In genomic region chr16:69838417-69838990, GRCh38 we compare ENCODE assay signal across 18 cellular contexts.
DNase-seq lines count a peak whose midpoint lies in the region; ATAC-seq and TF ChIP-seq lines count a peak whose summit lies in the region.
"Had no signal": no experiment of that assay in that cellular context is flagged by ENCODE, and none has a peak within 500 bp of the region (broad histone marks: within the 10 kb centered on the region; RNA-seq: fewer than 3 reads in every experiment).

No MANE protein-coding gene starts in this region.

- peaks cover 9% of the 10 kb centered on the region for H3K36me3 Mint-ChIP-seq in activated naive CD8-positive, alpha-beta T cell treated with anti-CD3 and anti-CD28 coated beads, Interleukin-2, amount 50 U/mL, for 24 hours (ENCODE audit: low read depth)

- no peaks in the 10 kb centered on the region for H3K27me3 ChIP-seq in gastroesophageal sphincter
- no peaks in the 10 kb centered on the region for H3K27me3 ChIP-seq in mucosa of rectum (ENCODE audit: control insufficient read depth in 2 of 2, insufficient read depth in 2 of 2, low read length in 2 of 2)
- no peaks in the 10 kb centered on the region for H3K27me3 ChIP-seq in suprapubic skin
- H3K27me3 ChIP-seq: uterus had no signal

- no peaks in the 10 kb centered on the region for H3K27me3 Mint-ChIP-seq in activated naive CD8-positive, alpha-beta T cell treated with anti-CD3 and anti-CD28 coated beads, Interleukin-2, amount 50 U/mL, for 24 hours
- H3K27me3 Mint-ChIP-seq: activated CD4-positive, alpha-beta memory T cell treated with anti-CD3 and anti-CD28 coated beads, Interleukin-2, amount 10 ng/mL, durations not matched to agents 7 days and 5 days; activated T-helper 17 cell treated with anti-CD3 and anti-CD28 coated beads, Interleukin-2, amount 50 U/mL, for 72 hours; stimulated activated memory B cell treated with anti-CD40 and anti-IgM and Interleukin-4, amounts not matched to agents 10 μg/mL and 1 μg/mL and 100 μg/mL, for 72 hours had no signal

- peak overlapping the region in 1 of 2 donors; percentile 19 for H3K9ac ChIP-seq in mucosa of rectum (ENCODE audit: low read depth in 1 of 2, low read length in 2 of 2)

- H3K4me1 Mint-ChIP-seq in activated naive CD8-positive, alpha-beta T cell treated with anti-CD3 and anti-CD28 coated beads, Interleukin-2, amount 50 U/mL, for 24 hours, result no peaks in the 10 kb centered on the region
- H3K4me1 Mint-ChIP-seq: stimulated activated memory B cell treated with anti-CD40 and anti-IgM and Interleukin-4, amounts not matched to agents 10 μg/mL and 1 μg/mL and 100 μg/mL, for 72 hours had no signal

- no peak overlapping the region for H3K27ac Mint-ChIP-seq in activated naive CD8-positive, alpha-beta T cell treated with anti-CD3 and anti-CD28 coated beads, Interleukin-2, amount 50 U/mL, for 24 hours
- H3K27ac Mint-ChIP-seq: activated CD4-positive, alpha-beta memory T cell treated with anti-CD3 and anti-CD28 coated beads, Interleukin-2, amount 10 ng/mL, durations not matched to agents 7 days and 5 days had no signal

- H3K36me3 ChIP-seq in gastroesophageal sphincter, result peaks cover 0 to 17% of the 10 kb centered on the region in 2 donors
- peaks cover 5 to 10% of the 10 kb centered on the region in 2 donors for H3K36me3 ChIP-seq in mucosa of rectum (ENCODE audit: control insufficient read depth in 2 of 2, insufficient read depth in 2 of 2, low read length in 2 of 2)
- H3K36me3 ChIP-seq in suprapubic skin, result peaks cover 5% of the 10 kb centered on the region
- H3K36me3 ChIP-seq: HAP-1, uterus had no signal

- H3K9me3 ChIP-seq in gastroesophageal sphincter (no peaks in the 10 kb centered on the region), mucosa of rectum (ENCODE audit: control insufficient read depth in 2 of 2, low read length in 2 of 2) (no peaks in the 10 kb centered on the region), suprapubic skin (no peaks in the 10 kb centered on the region)
- H3K9me3 ChIP-seq: Caco-2, HAP-1, uterus had no signal

- peak; percentile 57 for ATAC-seq in gastroesophageal sphincter
- no peak for ATAC-seq in activated naive CD8-positive, alpha-beta T cell treated with anti-CD3 and anti-CD28 coated beads, Interleukin-2, amount 50 U/mL, for 24 hours
- no peak for ATAC-seq in HG03039 (IDR thresholded peaks at IDR 0.05; ENCODE audit: unreplicated experiment)
- ATAC-seq: activated T-helper 17 cell treated with anti-CD3 and anti-CD28 coated beads, Interleukin-2, amount 50 U/mL, for 72 hours; Panc1; stimulated activated memory B cell treated with anti-CD40 and anti-IgM and Interleukin-4, amounts not matched to agents 10 μg/mL and 1 μg/mL and 100 μg/mL, for 72 hours had no signal

- no peak overlapping the region for H3K4me3 Mint-ChIP-seq in activated naive CD8-positive, alpha-beta T cell treated with anti-CD3 and anti-CD28 coated beads, Interleukin-2, amount 50 U/mL, for 24 hours
- H3K4me3 Mint-ChIP-seq: activated CD4-positive, alpha-beta memory T cell treated with anti-CD3 and anti-CD28 coated beads, Interleukin-2, amount 10 ng/mL, durations not matched to agents 7 days and 5 days; activated T-helper 17 cell treated with anti-CD3 and anti-CD28 coated beads, Interleukin-2, amount 50 U/mL, for 72 hours; neural crest cell; stimulated activated memory B cell treated with anti-CD40 and anti-IgM and Interleukin-4, amounts not matched to agents 10 μg/mL and 1 μg/mL and 100 μg/mL, for 72 hours had no signal

- H3K27ac ChIP-seq in angular gyrus (ENCODE audit: low read depth, low read length) (peak overlapping the region; percentile 89), gastroesophageal sphincter (peak overlapping the region in 3 of 4 donors; percentile 45 to 57 (median 48)), mucosa of rectum (ENCODE audit: low read depth in 2 of 2, low read length in 2 of 2) (peak overlapping the region; percentile 83 to 94), suprapubic skin (peak overlapping the region; percentile 30)

- TF ChIP-seq POLR2A in gastroesophageal sphincter (IDR thresholded peaks at IDR 0.05) (no peak), suprapubic skin (IDR thresholded peaks at IDR 0.05) (no peak)

- H3K4me3 ChIP-seq in gastroesophageal sphincter (no peak overlapping the region), mucosa of rectum (ENCODE audit: low read length in 2 of 2) (peak overlapping the region in 1 of 2 donors; percentile 13), suprapubic skin (no peak overlapping the region)
- H3K4me3 ChIP-seq: HAP-1, uterus had no signal

- TF ChIP-seq EP300 in gastroesophageal sphincter (IDR thresholded peaks at IDR 0.05) (no peak), suprapubic skin (IDR thresholded peaks at IDR 0.05) (no peak)

- DNase-seq in suprapubic skin (ENCODE audit: low spot score in 2 of 2) (no peak), NCI-H446 (lab: John Stamatoyannopoulos, UW) (no peak), SIG-M5 (lab: John Stamatoyannopoulos, UW) (no peak)
- DNase-seq in activated naive CD8-positive, alpha-beta T cell treated with anti-CD3 and anti-CD28 coated beads, Interleukin-2, amount 50 U/mL, for 24 hours, result no peak
- DNase-seq: activated CD4-positive, alpha-beta memory T cell treated with anti-CD3 and anti-CD28 coated beads, Interleukin-2, amount 10 ng/mL, durations not matched to agents 7 days and 5 days; Caco-2; effector CD4-positive, alpha-beta T cell; NCI-H2029 had no signal

- no peaks in the 10 kb centered on the region for H3K9me3 Mint-ChIP-seq in activated naive CD8-positive, alpha-beta T cell treated with anti-CD3 and anti-CD28 coated beads, Interleukin-2, amount 50 U/mL, for 24 hours
- H3K9me3 Mint-ChIP-seq: activated CD4-positive, alpha-beta memory T cell treated with anti-CD3 and anti-CD28 coated beads, Interleukin-2, amount 10 ng/mL, durations not matched to agents 7 days and 5 days; activated T-helper 17 cell treated with anti-CD3 and anti-CD28 coated beads, Interleukin-2, amount 50 U/mL, for 72 hours; neural crest cell; stimulated activated memory B cell treated with anti-CD40 and anti-IgM and Interleukin-4, amounts not matched to agents 10 μg/mL and 1 μg/mL and 100 μg/mL, for 72 hours had no signal

- WGBS in gastroesophageal sphincter (ENCODE audit: low coverage in 1 of 2), 2 donors, result 46 to 100% methylated on average over 1 to 5 of the region's 5 CpGs
- 51% methylated on average over 5 of the region's 5 CpGs for WGBS in suprapubic skin

- TF ChIP-seq CTCF in gastroesophageal sphincter (IDR thresholded peaks at IDR 0.05) (no peak), suprapubic skin (IDR thresholded peaks at IDR 0.05) (no peak)

- H3K4me1 ChIP-seq in gastroesophageal sphincter, result peaks cover 0 to 45% (median 0%) of the 10 kb centered on the region in 3 donors
- peaks cover 25 to 48% of the 10 kb centered on the region in 2 donors for H3K4me1 ChIP-seq in mucosa of rectum (ENCODE audit: control insufficient read depth in 2 of 2, insufficient read depth in 2 of 2, low read length in 2 of 2)
- H3K4me1 ChIP-seq in suprapubic skin, result peaks cover 28% of the 10 kb centered on the region
- H3K4me1 ChIP-seq: HAP-1, uterus had no signal

Comparison
In these comparisons a context has a peak if more than half of its experiments do, and no peak if none do; other contexts are left out.
1. H3K27ac ChIP-seq: peak in every context shown above with its lines; median percentile 89 in angular gyrus; 88 in mucosa of rectum; 48 in gastroesophageal sphincter; 30 in suprapubic skin.